10 cellular contexts compared by ENCODE assay signal in the genomic region with DNA sequence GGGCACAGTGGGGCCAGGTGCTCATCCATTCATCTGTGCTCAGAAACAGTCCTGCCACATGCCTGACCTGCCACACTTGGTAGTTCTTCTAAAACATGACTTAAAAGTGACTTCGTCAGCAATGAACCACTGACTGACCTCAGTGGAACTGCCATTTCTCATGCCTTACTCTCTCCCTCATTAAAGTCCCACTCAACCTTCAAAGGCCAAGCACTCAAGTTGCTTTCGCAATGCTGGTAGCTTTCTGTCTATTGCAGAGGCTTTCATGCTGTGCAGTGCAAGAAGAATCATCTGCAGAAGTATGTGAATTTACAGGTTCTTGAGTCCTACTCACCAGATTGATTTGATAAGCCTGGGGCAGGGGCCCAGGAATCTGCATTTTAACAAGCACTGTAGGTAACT. TPM values are rescaled to one million over a fixed set of nuclear protein-coding genes. Genes with fewer than 3 reads are reported as not detected.
A peak's percentile ranks its signal among the peaks of the same experiment; 100 is the strongest.
DNase-seq lines count a peak whose midpoint lies in the region; ATAC-seq and TF ChIP-seq lines count a peak whose summit lies in the region.
"Had no signal": no experiment of that assay in that cellular context is flagged by ENCODE, and none has a peak within 500 bp of the region (broad histone marks: within the 10 kb centered on the region; RNA-seq: fewer than 3 reads in every experiment).

No MANE protein-coding gene starts in this region.

- H3K36me3 ChIP-seq in hepatocyte (replicated peaks; ENCODE audit: insufficient read depth, low read depth) (no peaks in the 10 kb centered on the region), transverse colon (no peaks in the 10 kb centered on the region)

- in situ Hi-C loops in transverse colon (cut with MboI; ENCODE audit: low pct_ligation_motif_present in 1 of 4, low pct_unique_long_range_greater_than_20kb in 1 of 4, low sequenced_read_pairs in 3 of 4) = no loop called here

- TF ChIP-seq POLR2A in transverse colon (IDR thresholded peaks at IDR 0.05) = no peak

- no peak for TF ChIP-seq EP300 in transverse colon (IDR thresholded peaks at IDR 0.05; ENCODE audit: low read depth)

- no peaks in the 10 kb centered on the region for H3K9me2 ChIP-seq in hepatocyte (replicated peaks; ENCODE audit: insufficient read depth)

- H3K27me3 ChIP-seq in hepatocyte (no peaks in the 10 kb centered on the region), transverse colon (no peaks in the 10 kb centered on the region)

- whole genome bisulfite sequencing in hepatocyte (ENCODE audit: low lambda C conversion rate, missing lambda C conversion rate) = 82% methylated on average over 2 of the region's 2 CpGs
- 68 to 80% methylated on average over 1 to 2 of the region's 2 CpGs for WGBS in transverse colon (ENCODE audit: low coverage in 1 of 2), 2 donors

- H3K36me3 Mint-ChIP-seq in activated T-cell treated with anti-CD3 and anti-CD28 coated beads, Interleukin-2, amount 50 U/mL, for 4 hours (ENCODE audit: insufficient read depth) = peaks cover 13% of the 10 kb centered on the region

- no peak for DNase-seq in activated T-cell treated with anti-CD3 and anti-CD28 coated beads, Interleukin-2, amount 50 U/mL, for 4 hours
- DNase-seq in activated T-cell treated with anti-CD3 and anti-CD28 coated beads, Interleukin-2, amount 50 U/mL, for 48 hours = no peak
- DNase-seq in SKM-1 treated with dmso at 0.1 percent for 144 hours (lab: John Stamatoyannopoulos, UW; ENCODE audit: unreplicated experiment) (peak; percentile 78), hepatocyte (ENCODE audit: low spot score) (peak; percentile 50), transverse colon (peak; percentile 7), dermis blood vessel endothelial cell (no peak)
- DNase-seq: small intestine had no signal

- TF ChIP-seq CTCF in hepatocyte (IDR thresholded peaks at IDR 0.05; ENCODE audit: poor library complexity) (no peak), transverse colon (IDR thresholded peaks at IDR 0.05) (no peak)

- H3K27ac ChIP-seq in hepatocyte = peak overlapping the region; percentile 7
- H3K27ac ChIP-seq in transverse colon = peak overlapping the region in 1 of 4 donors; percentile 36
- H3K27ac ChIP-seq: C4-2B had no signal

- H4K20me1 ChIP-seq in hepatocyte (ENCODE audit: insufficient read depth, poor library complexity, severe bottlenecking) = peaks cover 56% of the 10 kb centered on the region

- H3K4me1 ChIP-seq in hepatocyte (ENCODE audit: insufficient read depth) (peaks cover 55% of the 10 kb centered on the region), transverse colon (peaks cover 27 to 84% (median 39%) of the 10 kb centered on the region in 4 donors)

- peaks cover 92% of the 10 kb centered on the region for H3K4me1 Mint-ChIP-seq in activated T-cell treated with anti-CD3 and anti-CD28 coated beads, Interleukin-2, amount 50 U/mL, for 4 hours (ENCODE audit: low read depth)

- ATAC-seq in activated T-cell treated with anti-CD3 and anti-CD28 coated beads, Interleukin-2, amount 50 U/mL, for 4 hours = peak; percentile 29 to 37
- ATAC-seq in GM18858 (IDR thresholded peaks at IDR 0.05; ENCODE audit: unreplicated experiment) (no peak), HG03439 (IDR thresholded peaks at IDR 0.05; ENCODE audit: unreplicated experiment) (no peak)

- intact Hi-C loops in transverse colon (cut with DNase I; ENCODE audit: low total_unique reads) = no loop called here

- H2AFZ ChIP-seq in hepatocyte = no peak overlapping the region

- H3K4me3 ChIP-seq in hepatocyte (no peak overlapping the region), transverse colon (no peak overlapping the region)

- H3K9me3 ChIP-seq in hepatocyte (ENCODE audit: low read depth) (no peaks in the 10 kb centered on the region), transverse colon (no peaks in the 10 kb centered on the region)

- no peaks in the 10 kb centered on the region for H3K27me3 Mint-ChIP-seq in activated T-cell treated with anti-CD3 and anti-CD28 coated beads, Interleukin-2, amount 50 U/mL, for 4 hours (ENCODE audit: low read depth)

- no peak overlapping the region for H3K4me3 Mint-ChIP-seq in activated T-cell treated with anti-CD3 and anti-CD28 coated beads, Interleukin-2, amount 50 U/mL, for 4 hours

- H3K9me3 Mint-ChIP-seq in activated T-cell treated with anti-CD3 and anti-CD28 coated beads, Interleukin-2, amount 50 U/mL, for 4 hours = no peaks in the 10 kb centered on the region

- H3K4me2 ChIP-seq in hepatocyte = peak overlapping the region; percentile 23

- peaks cover 100% of the 10 kb centered on the region for H3K79me2 ChIP-seq in hepatocyte

RNA-seq across cellular contexts. Expression of a gene that starts 23.9 kb away (rescaled TPM):
- total RNA-seq in activated T-cell treated with anti-CD3 and anti-CD28 coated beads, Interleukin-2, amount 50 U/mL, for 4 hours = 10 to 100 TPM; 30.2 to 43.4 (median 32.0) TPM
- total RNA-seq in hepatocyte = 76.3 and 78.3 TPM in 2 replicates
- 45.6 and 63.9 TPM in 2 replicates for polyA plus RNA-seq in hepatocyte
- 100 to 1,000 TPM in 2 of 4 donors, 10 to 100 TPM in 2; 23.7 to 126 (median 93.7) TPM for total RNA-seq in transverse colon
- 14.1 and 35.7 TPM in 2 replicates for total RNA-seq in dermis blood vessel endothelial cell

Comparison
In these comparisons a context has a peak if more than half of its experiments do, and no peak if none do; other contexts are left out.
1. ATAC-seq: peak in activated T-cell treated with anti-CD3 and anti-CD28 coated beads, Interleukin-2, amount 50 U/mL, for 4 hours (2 of 2); none in GM18858 (single experiment) and HG03439 (single experiment).
2. DNase-seq: peak in SKM-1 treated with dmso at 0.1 percent for 144 hours (single experiment), hepatocyte (single experiment) and transverse colon (single experiment); none in activated T-cell treated with anti-CD3 and anti-CD28 coated beads, Interleukin-2, amount 50 U/mL, for 4 hours (single experiment), activated T-cell treated with anti-CD3 and anti-CD28 coated beads, Interleukin-2, amount 50 U/mL, for 48 hours (0 of 2) and dermis blood vessel endothelial cell (single experiment).